In genomic region chr5:55426455-55426854, GRCh38 we compare ENCODE assay signal across 19 cellular contexts.
"Had no signal": no experiment of that assay in that cellular context is flagged by ENCODE, and none has a peak within 500 bp of the region (broad histone marks: within the 10 kb centered on the region; RNA-seq: fewer than 3 reads in every experiment).

No MANE protein-coding gene starts in this region.

- DNase-seq: activated CD4-positive, alpha-beta T cell treated with anti-CD3 and anti-CD28 coated beads for 4 hours; activated CD4-positive, alpha-beta T cell treated with anti-CD3 and anti-CD28 coated beads, Interleukin-2, amount 50 U/mL, for 48 hours; activated CD8-positive, alpha-beta memory T cell treated with anti-CD3 and anti-CD28 coated beads for 24 hours; activated effector memory CD4-positive, alpha-beta T cell treated with Interleukin-2 at 50 U/mL for 16 hours; activated naive CD4-positive, alpha-beta T cell treated with Interleukin-2 at 50 U/mL for 16 hours; effector CD4-positive, alpha-beta T cell; foreskin keratinocyte; islet precursor cell; natural killer cell; sigmoid colon; stimulated activated CD4-positive, alpha-beta T cell treated with anti-CD3 and anti-CD28 coated beads, Interleukin-15, amount 100 ng/mL, for 24 hours; stimulated activated CD4-positive, alpha-beta T cell treated with anti-CD3 and anti-CD28 coated beads, Interleukin-2, amount 100 ng/mL, for 24 hours; stimulated activated naive B cell treated with anti-CD40 and anti-IgM and Interleukin-4, amounts not matched to agents 10 μg/mL and 1 μg/mL and 100 μg/mL, for 72 hours; T-helper 1 cell had no signal

- H2AFZ ChIP-seq: hepatocyte had no signal

- H3K4me1 ChIP-seq: foreskin keratinocyte had no signal

- H3K27ac ChIP-seq: esophagus muscularis mucosa, foreskin keratinocyte, hepatocyte, stomach, suprapubic skin, tibial nerve had no signal

- H3K27me3 ChIP-seq: esophagus muscularis mucosa, foreskin keratinocyte, hepatocyte, sigmoid colon, stomach, suprapubic skin, tibial nerve had no signal

- H3K4me2 ChIP-seq: hepatocyte had no signal

- H3K9me3 ChIP-seq: esophagus muscularis mucosa, sigmoid colon, stomach, suprapubic skin had no signal

- ATAC-seq: foreskin keratinocyte; natural killer cell; stimulated activated naive B cell treated with anti-CD40 and anti-IgM and Interleukin-4, amounts not matched to agents 10 μg/mL and 1 μg/mL and 100 μg/mL, for 72 hours had no signal

- H3K4me3 ChIP-seq: esophagus muscularis mucosa, hepatocyte, sigmoid colon, stomach, suprapubic skin, tibial nerve had no signal
